8 cellular contexts compared by ENCODE assay signal in genomic region chr2:235494716-235495372, GRCh38. TPM values are rescaled to one million over a fixed set of nuclear protein-coding genes. Genes with fewer than 3 reads are reported as not detected.
DNase-seq lines count a peak whose midpoint lies in the region; ATAC-seq and TF ChIP-seq lines count a peak whose summit lies in the region.

No MANE protein-coding gene starts in this region.

- POLR2A ChIA-PET in CD4-positive, alpha-beta memory T cell (lab: Charles Lee; ENCODE audit: partially characterized antibody): no interaction called here

- no peak overlapping the region for H3K27ac Mint-ChIP-seq in CD4-positive, alpha-beta memory T cell

- no peak overlapping the region for H3K27ac ChIP-seq in CD4-positive, alpha-beta memory T cell (ENCODE audit: low read depth, low read length)
- peak overlapping the region; percentile 67 to 86 (median 76) for H3K27ac ChIP-seq in sigmoid colon

- intact Hi-C loops in CD4-positive, alpha-beta memory T cell (cut with micrococcal nuclease): no loop called here
- intact Hi-C loops in sigmoid colon (cut with DNase I): loop anchor here (5.0 kb wide), 5 partner anchors 82 to 543 kb away; partner anchors contain the start of gene SH3BP4

- no peaks in the 10 kb centered on the region for H3K36me3 ChIP-seq in CD4-positive, alpha-beta memory T cell (ENCODE audit: insufficient read depth, low read length)
- H3K36me3 ChIP-seq in iPS-15b (ENCODE audit: control insufficient read depth, insufficient read depth, low read length): no peaks in the 10 kb centered on the region
- H3K36me3 ChIP-seq in sigmoid colon: no peaks in the 10 kb centered on the region

- ATAC-seq in GM18519 (IDR thresholded peaks at IDR 0.05; ENCODE audit: low FRiP score, unreplicated experiment): no peak
- ATAC-seq in HG03108 (IDR thresholded peaks at IDR 0.05; ENCODE audit: unreplicated experiment): no peak

- peaks cover 7 to 25% (median 15%) of the 10 kb centered on the region in 4 donors for H3K4me1 Mint-ChIP-seq in CD4-positive, alpha-beta memory T cell

- TF ChIP-seq POLR2A in sigmoid colon (IDR thresholded peaks at IDR 0.05): no peak

- no peak overlapping the region for H3K4me3 ChIP-seq in CD4-positive, alpha-beta memory T cell (ENCODE audit: low read length in 2 of 2)
- peak overlapping the region; percentile 51 for H3K4me3 ChIP-seq in astrocyte of the cerebellum (ENCODE audit: low read depth, low read length)
- H3K4me3 ChIP-seq in iPS-15b (ENCODE audit: low read depth, low read length): peak overlapping the region; percentile 65
- peak overlapping the region; percentile 51 to 80 (median 68) for H3K4me3 ChIP-seq in sigmoid colon

- DNase-seq in CD4-positive, alpha-beta memory T cell: no peak
- peak; percentile 23 for DNase-seq in HT1080 (ENCODE audit: low read depth)
- no peak for DNase-seq in astrocyte of the cerebellum (ENCODE audit: low read depth)
- DNase-seq in sigmoid colon: peak; percentile 80
- no peak for DNase-seq in NCI-H1048 (lab: John Stamatoyannopoulos, UW)

- H3K27me3 Mint-ChIP-seq in CD4-positive, alpha-beta memory T cell: peaks cover 48% of the 10 kb centered on the region in 2 donors

- peaks cover 0 to 3% of the 10 kb centered on the region in 2 donors for H3K36me3 Mint-ChIP-seq in CD4-positive, alpha-beta memory T cell

- peak overlapping the region in 7 of 8 donors; percentile 12 to 72 (median 58) for H3K4me3 Mint-ChIP-seq in CD4-positive, alpha-beta memory T cell

- in situ Hi-C loops in astrocyte of the cerebellum (cut with HindIII; ENCODE audit: low sequenced_read_pairs): no loop called here

- WGBS in sigmoid colon, 2 donors: 1 to 2% methylated on average over 72 of the region's 72 CpGs

- TF ChIP-seq CTCF in astrocyte of the cerebellum (IDR thresholded peaks at IDR 0.05; ENCODE audit: low read depth, low read length, missing control alignments) (no peak), sigmoid colon (IDR thresholded peaks at IDR 0.05) (no peak)

- CTCF ChIA-PET in CD4-positive, alpha-beta memory T cell (lab: Charles Lee; ENCODE audit: partially characterized antibody): no interaction called here

- TF ChIP-seq EP300 in sigmoid colon (IDR thresholded peaks at IDR 0.05): no peak

- no peaks in the 10 kb centered on the region for H3K4me1 ChIP-seq in CD4-positive, alpha-beta memory T cell (ENCODE audit: insufficient read depth, low read length)
- H3K4me1 ChIP-seq in iPS-15b (ENCODE audit: control insufficient read depth, insufficient read depth, low read length) (peaks cover 10% of the 10 kb centered on the region), sigmoid colon (peaks cover 0 to 35% (median 28%) of the 10 kb centered on the region in 4 donors)

- H3K9me3 Mint-ChIP-seq in CD4-positive, alpha-beta memory T cell: peaks cover 0 to 2% (median 0%) of the 10 kb centered on the region in 8 donors

- no peak overlapping the region for H3K9ac ChIP-seq in iPS-15b (ENCODE audit: low read depth, low read length)

- H3K27me3 ChIP-seq in CD4-positive, alpha-beta memory T cell (ENCODE audit: insufficient read depth, low read length): no peaks in the 10 kb centered on the region
- peaks cover 19% of the 10 kb centered on the region for H3K27me3 ChIP-seq in iPS-15b (ENCODE audit: control insufficient read depth, insufficient read depth, low read length)
- H3K27me3 ChIP-seq in sigmoid colon: no peaks in the 10 kb centered on the region

- H3K9me3 ChIP-seq in CD4-positive, alpha-beta memory T cell (ENCODE audit: control insufficient read depth in 1 of 2, low read length in 2 of 2): no peaks in the 10 kb centered on the region
- H3K9me3 ChIP-seq in iPS-15b (ENCODE audit: control insufficient read depth, insufficient read depth, low read length) (no peaks in the 10 kb centered on the region), sigmoid colon (peaks cover 0 to under 1% (median 0%) of the 10 kb centered on the region in 4 donors)

RNA-seq across cellular contexts. Expression of gene AGAP1, which starts 1.0 kb away (rescaled TPM):
- total RNA-seq in CD4-positive, alpha-beta memory T cell: 1 to 10 TPM; 2.4 to 2.9 TPM
- polyA plus RNA-seq in CD4-positive, alpha-beta memory T cell: 1 to 10 TPM in 1 of 2 donors, under 1 TPM in 1; 0.24 to 1.4 TPM
- 12.3 and 14.8 TPM in 2 replicates for total RNA-seq in HT1080 (2014; rRNA removed; shearing (Covaris generic))
- polyA plus RNA-seq in HT1080 (2015; cell fraction: cytosol; rRNA removed): 8.4 and 11.5 TPM in 2 replicates
- 7.0 and 9.5 TPM in 2 replicates for polyA plus RNA-seq in HT1080 (2015; cell fraction: nucleus; rRNA removed)
- total RNA-seq in sigmoid colon: 10 to 100 TPM; 18.6 to 42.7 (median 23.8) TPM
- 10 to 100 TPM; 10.8 to 18.5 (median 13.4) TPM for polyA plus RNA-seq in sigmoid colon

Comparison
In these comparisons a context has a peak if more than half of its experiments do, and no peak if none do; other contexts are left out.
1. DNase-seq: peak in HT1080 (single experiment) and sigmoid colon (single experiment); none in CD4-positive, alpha-beta memory T cell (0 of 5), astrocyte of the cerebellum (single experiment) and NCI-H1048 (single experiment).
2. H3K4me3 ChIP-seq: peak in astrocyte of the cerebellum (single experiment), iPS-15b (single experiment) and sigmoid colon (4 of 4); none in CD4-positive, alpha-beta memory T cell (0 of 2).